In the genomic region with DNA sequence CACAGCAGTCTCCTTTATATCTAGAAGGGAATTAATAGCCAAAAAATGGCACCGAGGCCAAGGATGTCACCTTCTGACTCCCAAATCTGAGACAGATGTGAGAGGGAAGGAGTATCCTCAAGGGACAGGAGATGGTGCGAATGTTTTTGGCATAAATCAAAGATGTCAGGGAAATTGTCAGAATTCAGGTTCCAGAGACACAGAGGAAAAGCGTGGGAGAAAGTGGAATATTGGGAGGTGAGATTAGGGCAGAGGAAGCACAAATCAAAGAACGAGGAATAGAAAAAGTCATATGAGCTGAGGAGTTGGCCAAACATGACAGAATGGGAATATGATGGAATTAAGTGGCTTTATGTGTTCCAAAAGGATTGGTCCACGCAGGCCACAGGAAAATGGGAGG, we compare ENCODE assay signal across 23 cellular contexts. TPM values are rescaled to one million over a fixed set of nuclear protein-coding genes. Genes with fewer than 3 reads are reported as not detected.
A peak's percentile ranks its signal among the peaks of the same experiment; 100 is the strongest.
DNase-seq lines count a peak whose midpoint lies in the region; ATAC-seq, FAIRE-seq and TF ChIP-seq lines count a peak whose summit lies in the region.
"Had no signal": no experiment of that assay in that cellular context is flagged by ENCODE, and none has a peak within 500 bp of the region (broad histone marks: within the 10 kb centered on the region; RNA-seq: fewer than 3 reads in every experiment).

No MANE protein-coding gene starts in this region.

- H3K4me3 ChIP-seq in PC-9 (no peak overlapping the region), H1 (ENCODE audit: extremely low read depth in 1 of 4, insufficient read depth in 2 of 4, low read depth in 3 of 4, low read length in 4 of 4) (no peak overlapping the region), spleen (no peak overlapping the region)
- H3K4me3 ChIP-seq: A549; BLaER1 treated with 17β-estradiol and CSF1 and Interleukin-3, amounts not matched to agents 10 nM and 100 nM had no signal

- H3K27ac ChIP-seq in PC-9 (no peak overlapping the region), H1 (ENCODE audit: low read depth, low read length) (no peak overlapping the region), spleen (peak overlapping the region in 7 of 8 donors; percentile 0 to 69 (median 30))
- H3K27ac ChIP-seq: 22Rv1, A549, C4-2B had no signal

- no peak for FAIRE-seq in H1 (lab: Jason Lieb, UNC)
- FAIRE-seq: A549, D721Med, G401.6, GM12891, GM19239 had no signal

- H3K4me1 Mint-ChIP-seq in MCF 10A (ENCODE audit: insufficient read depth, unreplicated experiment) = no peaks in the 10 kb centered on the region
- peaks cover 9% of the 10 kb centered on the region for H3K4me1 Mint-ChIP-seq in activated naive CD8-positive, alpha-beta T cell treated with anti-CD3 and anti-CD28 coated beads, Interleukin-2, amount 50 U/mL, for 24 hours

- H3K27ac Mint-ChIP-seq in MCF 10A (ENCODE audit: low read depth, unreplicated experiment) = no peak overlapping the region
- no peak overlapping the region for H3K27ac Mint-ChIP-seq in activated naive CD8-positive, alpha-beta T cell treated with anti-CD3 and anti-CD28 coated beads, Interleukin-2, amount 50 U/mL, for 24 hours
- H3K27ac Mint-ChIP-seq: B cell; CD4-positive, alpha-beta T cell; CD8-positive, alpha-beta T cell had no signal

- H2BK20ac ChIP-seq in H1 (ENCODE audit: low read length) = no peak overlapping the region

- H3K9me3 ChIP-seq in PC-9 (ENCODE audit: insufficient read depth, low read depth) (0 out of 2 replicates have a peak, but pooled peaks cover 3% of the 10 kb centered on the region), H1 (ENCODE audit: insufficient read depth in 2 of 2, low read depth in 1 of 2, low read length in 1 of 2) (no peaks in the 10 kb centered on the region), spleen (no peaks in the 10 kb centered on the region)
- H3K9me3 ChIP-seq: A549, Caco-2 had no signal

- no peaks in the 10 kb centered on the region for H3K36me3 Mint-ChIP-seq in MCF 10A (ENCODE audit: insufficient read depth, unreplicated experiment)
- H3K36me3 Mint-ChIP-seq in activated naive CD8-positive, alpha-beta T cell treated with anti-CD3 and anti-CD28 coated beads, Interleukin-2, amount 50 U/mL, for 24 hours (ENCODE audit: low read depth) = no peaks in the 10 kb centered on the region
- H3K36me3 Mint-ChIP-seq: CD8-positive, alpha-beta T cell had no signal

- H3K4me3 Mint-ChIP-seq in MCF 10A (ENCODE audit: unreplicated experiment) = no peak overlapping the region
- H3K4me3 Mint-ChIP-seq in activated naive CD8-positive, alpha-beta T cell treated with anti-CD3 and anti-CD28 coated beads, Interleukin-2, amount 50 U/mL, for 24 hours = no peak overlapping the region
- H3K4me3 Mint-ChIP-seq: B cell; CD4-positive, alpha-beta T cell; CD8-positive, alpha-beta T cell had no signal

- no peak for TF ChIP-seq POLR2A in H1 (IDR thresholded peaks at IDR 0.05; ENCODE audit: control extremely low read depth in 1 of 2, low read depth in 2 of 2, low read length in 2 of 2)
- no peak for TF ChIP-seq POLR2A in spleen (IDR thresholded peaks at IDR 0.05)

- H4K8ac ChIP-seq in H1 (ENCODE audit: extremely low read depth, insufficient read depth, low read length) = no peak overlapping the region

- peaks cover 22% of the 10 kb centered on the region for H3F3A ChIP-seq in PC-9 (ENCODE audit: insufficient read depth, low read depth)

- H2BK5ac ChIP-seq in H1 (ENCODE audit: low read depth, low read length) = no peak overlapping the region

- no peak overlapping the region for H2BK120ac ChIP-seq in H1 (replicated peaks; ENCODE audit: low read depth, low read length)

- no peak overlapping the region for H3K4ac ChIP-seq in H1 (replicated peaks; ENCODE audit: insufficient read length, low read depth, low read length)

- H3K4me2 ChIP-seq in PC-9 (0 out of 2 replicates have a peak overlapping the region, but pooled peaks have one; percentile 11), H1 (ENCODE audit: insufficient read depth in 1 of 2, low read depth in 2 of 2, low read length in 2 of 2) (no peak overlapping the region)
- H3K4me2 ChIP-seq: A549 had no signal

- no peak for TF ChIP-seq CTCF in PC-9 (conservative IDR thresholded peaks at IDR 0.05)
- no peak for TF ChIP-seq CTCF in H1 (IDR thresholded peaks at IDR 0.05; ENCODE audit: control extremely low read depth in 1 of 3, insufficient read depth in 1 of 3, low read depth in 1 of 3, low read length in 3 of 3)
- TF ChIP-seq CTCF in spleen (IDR thresholded peaks at IDR 0.05 in 8 of 11, conservative IDR thresholded peaks at IDR 0.05 in 3 of 11) = no peak
- no peak for TF ChIP-seq CTCF in MCF 10A (IDR thresholded peaks at IDR 0.05; ENCODE audit: unreplicated experiment)

- no peak overlapping the region for H3K56ac ChIP-seq in H1 (replicated peaks; ENCODE audit: insufficient read length, low read depth, low read length)

- H3K9ac ChIP-seq in H1 (replicated peaks in 1 of 4; ENCODE audit: extremely low read depth in 1 of 4, low read depth in 3 of 4, low read length in 3 of 4) = no peak overlapping the region
- H3K9ac ChIP-seq: BLaER1 treated with 17β-estradiol and CSF1 and Interleukin-3, amounts not matched to agents 10 nM and 100 nM had no signal

- no peaks in the 10 kb centered on the region for H3K9me2 ChIP-seq in PC-9 (ENCODE audit: insufficient read depth)

- no peak for ATAC-seq in activated naive CD8-positive, alpha-beta T cell treated with anti-CD3 and anti-CD28 coated beads, Interleukin-2, amount 50 U/mL, for 24 hours
- ATAC-seq: A549; CD8-positive, alpha-beta T cell had no signal

- H2BK15ac ChIP-seq in H1 (ENCODE audit: low read length) = no peak overlapping the region

- 89% methylated on average over 5 of the region's 5 CpGs; no CpG with 5 or more reads in 1 of the 2 experiments for WGBS in H1 (ENCODE audit: extremely low coverage in 1 of 2, insufficient coverage in 1 of 2, insufficient read length in 1 of 2, insufficient replicate concordance in 2 of 2, low coverage in 1 of 2, low lambda C conversion rate in 2 of 2, missing lambda C conversion rate in 1 of 2), 2 experiments
- 81 to 93% (median 89%) methylated on average over 5 of the region's 5 CpGs for WGBS in spleen, 5 donors

- intact Hi-C loops in PC-9 (cut with micrococcal nuclease; ENCODE audit: unreplicated experiment) (no loop called here), spleen (cut with DNase I; ENCODE audit: low total_unique reads) (no loop called here), MCF 10A (cut with micrococcal nuclease) (no loop called here)

- no peak overlapping the region for H3K14ac ChIP-seq in H1 (ENCODE audit: insufficient read length)

- no peak overlapping the region for H2AK5ac ChIP-seq in H1 (ENCODE audit: low read depth, low read length)

- TF ChIP-seq RAD21 in H1 (IDR thresholded peaks at IDR 0.05 in 1 of 2, conservative IDR thresholded peaks at IDR 0.05 in 1 of 2; ENCODE audit: low read depth in 2 of 2, low read length in 2 of 2) = no peak

- H4K20me1 ChIP-seq in PC-9 (ENCODE audit: insufficient read depth) = no peaks in the 10 kb centered on the region
- H4K20me1 ChIP-seq in H1 (replicated peaks in 1 of 2; ENCODE audit: control insufficient read depth in 1 of 2, insufficient read depth in 2 of 2, low read length in 2 of 2) = no peaks in the 10 kb centered on the region
- H4K20me1 ChIP-seq: BLaER1 treated with 17β-estradiol and CSF1 and Interleukin-3, amounts not matched to agents 10 nM and 100 nM had no signal

- TF ChIP-seq EP300 in H1 (IDR thresholded peaks at IDR 0.05; ENCODE audit: borderline replicate concordance in 1 of 2, low read depth in 2 of 2, low read length in 2 of 2) = no peak

- H3K9me3 Mint-ChIP-seq in MCF 10A (ENCODE audit: unreplicated experiment) = no peaks in the 10 kb centered on the region
- peaks cover 5% of the 10 kb centered on the region for H3K9me3 Mint-ChIP-seq in activated naive CD8-positive, alpha-beta T cell treated with anti-CD3 and anti-CD28 coated beads, Interleukin-2, amount 50 U/mL, for 24 hours
- H3K9me3 Mint-ChIP-seq: CD4-positive, alpha-beta T cell; CD8-positive, alpha-beta T cell had no signal

- H3K79me1 ChIP-seq in H1 (ENCODE audit: low read depth, low read length) = no peaks in the 10 kb centered on the region

- H2AFZ ChIP-seq in PC-9 (no peak overlapping the region), H1 (ENCODE audit: low read length) (no peak overlapping the region)

- no peak overlapping the region for H3K18ac ChIP-seq in H1 (ENCODE audit: extremely low read depth, low read length)

- H3K4me1 ChIP-seq in PC-9 (replicated peaks; ENCODE audit: insufficient read depth) = peaks cover 39% of the 10 kb centered on the region
- 0 out of 7 replicates have a peak, but pooled peaks cover 0 to 2% (median 0%) of the 10 kb centered on the region in 4 experiments for H3K4me1 ChIP-seq in H1 (replicated peaks in 1 of 4; ENCODE audit: control insufficient read depth in 3 of 4, insufficient read depth in 4 of 4, low read length in 3 of 4)
- peaks cover 13 to 56% (median 27%) of the 10 kb centered on the region in 6 donors for H3K4me1 ChIP-seq in spleen
- H3K4me1 ChIP-seq: A549 had no signal

- H3K79me2 ChIP-seq in PC-9 (ENCODE audit: low read depth) = peaks cover 40% of the 10 kb centered on the region
- no peaks in the 10 kb centered on the region for H3K79me2 ChIP-seq in H1 (ENCODE audit: control insufficient read depth in 1 of 2, insufficient read depth in 2 of 2, low read length in 2 of 2)

- no peak overlapping the region for H4K5ac ChIP-seq in H1 (ENCODE audit: insufficient read length, low read depth, low read length)

- H4K91ac ChIP-seq in H1 (replicated peaks; ENCODE audit: insufficient read length, low read length) = no peak overlapping the region

- no peak overlapping the region for H2BK12ac ChIP-seq in H1 (ENCODE audit: low read depth, low read length)

- H3K27me3 ChIP-seq in PC-9 (ENCODE audit: insufficient read depth, low read depth) (no peaks in the 10 kb centered on the region), H1 (replicated peaks in 1 of 4; ENCODE audit: control insufficient read depth in 3 of 4, extremely low read depth in 1 of 4, insufficient read depth in 3 of 4, low read length in 3 of 4) (no peaks in the 10 kb centered on the region), spleen (replicated peaks in 1 of 7) (no peaks in the 10 kb centered on the region)
- H3K27me3 ChIP-seq: BLaER1 treated with 17β-estradiol and CSF1 and Interleukin-3, amounts not matched to agents 10 nM and 100 nM had no signal

- H3K23me2 ChIP-seq in H1 (ENCODE audit: low read depth, low read length) = no peaks in the 10 kb centered on the region

- DNase-seq in PC-9 = no peak
- no peak for DNase-seq in H1 (ENCODE audit: low read depth in 1 of 2, low spot score in 2 of 2)
- DNase-seq in spleen = no peak
- no peak for DNase-seq in MCF 10A (ENCODE audit: unreplicated experiment)
- DNase-seq in activated naive CD8-positive, alpha-beta T cell treated with anti-CD3 and anti-CD28 coated beads, Interleukin-2, amount 50 U/mL, for 24 hours = no peak
- DNase-seq: AML-193; Caco-2; Calu3; CD4-positive, alpha-beta T cell; CD8-positive, alpha-beta T cell; DMS79 treated with DMSO at 0.1 percent for 48 hours; GF-D8 had no signal

- H3K23ac ChIP-seq in H1 (ENCODE audit: insufficient read length) = peak overlapping the region; percentile 43

- POLR2A ChIA-PET in PC-9 (lab: Charles Lee; ENCODE audit: unreplicated experiment) (no interaction called here), H1 (lab: Charles Lee; ENCODE audit: partially characterized antibody) (no interaction called here), MCF 10A (lab: Yijun Ruan, JAX) (no interaction called here)

- BruUV-seq in PC-9 (replicated peaks; lab: Mats Ljungman, UMichigan) = no TSS peak
- BruUV-seq in MCF 10A (replicated peaks; lab: Mats Ljungman, UMichigan) = no TSS peak

- H3K36me3 ChIP-seq in PC-9 (ENCODE audit: low read depth) (no peaks in the 10 kb centered on the region; the same call in 1 of the 2 replicates), H1 (ENCODE audit: control insufficient read depth in 2 of 4, insufficient read depth in 4 of 4, low read length in 3 of 4) (no peaks in the 10 kb centered on the region), spleen (no peaks in the 10 kb centered on the region)
- H3K36me3 ChIP-seq: BLaER1 treated with 17β-estradiol and CSF1 and Interleukin-3, amounts not matched to agents 10 nM and 100 nM had no signal

- CTCF ChIA-PET in PC-9 (lab: Charles Lee) (no interaction called here), H1 (lab: Charles Lee; ENCODE audit: partially characterized antibody) (interaction anchor here (1.2 to 3.8 kb wide), 3 partner anchors 10 to 186 kb away, joined by 3 to 16 read pairs (median 8); no protein-coding TSS in a partner anchor), MCF 10A (lab: Yijun Ruan, JAX) (interaction anchor here (0.7 kb wide), 1 partner anchor 882 kb away, joined by 4 read pairs; no protein-coding TSS in a partner anchor)

- H3K27me3 Mint-ChIP-seq in MCF 10A (ENCODE audit: insufficient read depth, unreplicated experiment) = no peaks in the 10 kb centered on the region
- no peaks in the 10 kb centered on the region for H3K27me3 Mint-ChIP-seq in activated naive CD8-positive, alpha-beta T cell treated with anti-CD3 and anti-CD28 coated beads, Interleukin-2, amount 50 U/mL, for 24 hours
- H3K27me3 Mint-ChIP-seq: B cell; CD4-positive, alpha-beta T cell had no signal

RNA-seq across cellular contexts. Expression of a gene that starts 6.2 kb away (rescaled TPM):
- 1.2 TPM in 2 replicates for total RNA-seq in PC-9 (2021)
- total RNA-seq in H1 (2021; fragmentation: NEBNext Ultra II Directional; extraction: Animal tissue kit (Norgen Biotek cat#: 25700)) = not detected in 2 replicates
- not detected in 2 replicates for polyA plus RNA-seq in H1 (2011; rRNA removed)
- polyA plus RNA-seq in H1 (2011; cell fraction: cytosol; rRNA removed) = not detected
- not detected for polyA plus RNA-seq in H1 (2011; cell fraction: nucleus; rRNA removed)
- polyA plus RNA-seq in H1 (2012, experiment 1 of 2) = not detected in 4 replicates
- not detected for polyA plus RNA-seq in H1 (2012, experiment 2 of 2)
- polyA plus RNA-seq in H1 (2013, experiment 1 of 2) = not detected
- polyA plus RNA-seq in H1 (2013, experiment 2 of 2) = not detected
- polyA minus RNA-seq in H1 (2011; rRNA and poly(A)+ RNA removed) = not detected in 2 replicates
- not detected for polyA minus RNA-seq in H1 (2011; cell fraction: cytosol; rRNA and poly(A)+ RNA removed)
- polyA minus RNA-seq in H1 (2011; cell fraction: nucleus; rRNA and poly(A)+ RNA removed) = not detected
- total RNA-seq in spleen = 10 to 100 TPM in 6 of 7 donors, 1 to 10 TPM in 1; 9.9 to 21.7 (median 15.5) TPM
- polyA plus RNA-seq in spleen = 10 to 100 TPM in 1 of 3 donors, 1 to 10 TPM in 2; 4.8 to 12.0 (median 5.6) TPM
- total RNA-seq in MCF 10A (2022) = not detected in 2 replicates
- total RNA-seq: A172, Calu3 had no signal
- polyA plus RNA-seq: A549, BJ had no signal

RNA-seq across cellular contexts. Expression of a gene that starts 30.1 kb away (rescaled TPM):
- total RNA-seq in PC-9 (2021) = not detected in 2 replicates
- total RNA-seq in H1 (2021; fragmentation: NEBNext Ultra II Directional; extraction: Animal tissue kit (Norgen Biotek cat#: 25700)) = not detected in 2 replicates
- polyA plus RNA-seq in H1 (2011; rRNA removed) = not detected in 2 replicates
- not detected for polyA plus RNA-seq in H1 (2011; cell fraction: cytosol; rRNA removed)
- not detected for polyA plus RNA-seq in H1 (2011; cell fraction: nucleus; rRNA removed)
- polyA plus RNA-seq in H1 (2012, experiment 1 of 2) = not detected in 4 replicates
- not detected for polyA plus RNA-seq in H1 (2012, experiment 2 of 2)
- not detected for polyA plus RNA-seq in H1 (2013, experiment 1 of 2)
- not detected for polyA plus RNA-seq in H1 (2013, experiment 2 of 2)
- not detected in 2 replicates for polyA minus RNA-seq in H1 (2011; rRNA and poly(A)+ RNA removed)
- polyA minus RNA-seq in H1 (2011; cell fraction: cytosol; rRNA and poly(A)+ RNA removed) = not detected
- polyA minus RNA-seq in H1 (2011; cell fraction: nucleus; rRNA and poly(A)+ RNA removed) = not detected
- total RNA-seq in spleen = 10 to 100 TPM in 3 of 7 donors, 1 to 10 TPM in 4; 5.0 to 15.5 (median 9.5) TPM
- polyA plus RNA-seq in spleen = 1 to 10 TPM; 2.0 to 5.8 (median 2.4) TPM
- total RNA-seq in MCF 10A (2022) = not detected in 2 replicates
- total RNA-seq: A172, Caco-2, Calu3 had no signal
- polyA plus RNA-seq: A549, BJ had no signal

RNA-seq across cellular contexts. Expression of a gene that starts 46.9 kb away (rescaled TPM):
- not detected in 2 replicates for total RNA-seq in PC-9 (2021)
- total RNA-seq in H1 (2021; fragmentation: NEBNext Ultra II Directional; extraction: Animal tissue kit (Norgen Biotek cat#: 25700)) = not detected in 2 replicates
- not detected in 2 replicates for polyA plus RNA-seq in H1 (2011; rRNA removed)
- not detected for polyA plus RNA-seq in H1 (2011; cell fraction: cytosol; rRNA removed)
- not detected for polyA plus RNA-seq in H1 (2011; cell fraction: nucleus; rRNA removed)
- polyA plus RNA-seq in H1 (2012, experiment 1 of 2) = not detected in 4 replicates
- not detected for polyA plus RNA-seq in H1 (2012, experiment 2 of 2)
- polyA plus RNA-seq in H1 (2013, experiment 1 of 2) = not detected
- polyA plus RNA-seq in H1 (2013, experiment 2 of 2) = not detected
- polyA minus RNA-seq in H1 (2011; rRNA and poly(A)+ RNA removed) = not detected in 2 replicates
- not detected for polyA minus RNA-seq in H1 (2011; cell fraction: cytosol; rRNA and poly(A)+ RNA removed)
- polyA minus RNA-seq in H1 (2011; cell fraction: nucleus; rRNA and poly(A)+ RNA removed) = not detected
- 10 to 100 TPM; 14.3 to 54.4 (median 26.7) TPM for total RNA-seq in spleen
- polyA plus RNA-seq in spleen = 1 to 10 TPM; 2.0 to 5.8 (median 5.0) TPM
- total RNA-seq in MCF 10A (2022) = not detected in 2 replicates
- total RNA-seq: A172, Caco-2, Calu3 had no signal
- polyA plus RNA-seq: A549, BJ had no signal

Comparison
In these comparisons a context has a peak if more than half of its experiments do, and no peak if none do; other contexts are left out.
1. H3K27ac ChIP-seq: peak in spleen (7 of 8); none in PC-9 (single experiment) and H1 (single experiment).